ENCODE assay signal across 21 cellular contexts in the genomic region with DNA sequence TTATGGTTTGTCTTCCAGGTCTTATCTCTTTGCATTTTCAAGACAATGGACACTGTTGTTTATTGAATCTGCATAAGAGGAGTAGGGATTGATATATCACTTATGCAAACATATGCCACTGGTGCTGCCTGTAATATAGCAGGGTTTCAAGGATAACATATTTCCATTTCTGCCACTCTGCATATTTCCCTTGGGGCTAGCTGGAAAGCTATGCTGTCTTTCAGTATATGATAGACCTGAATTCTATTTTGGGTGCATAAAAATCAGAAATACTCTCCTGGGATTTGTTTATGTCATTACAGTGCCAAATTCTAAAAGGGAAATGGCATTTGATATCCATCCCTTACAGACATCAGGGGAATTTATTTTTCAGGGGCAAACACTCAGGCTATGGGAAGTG.
"Had no signal": no experiment of that assay in that cellular context is flagged by ENCODE, and none has a peak within 500 bp of the region (broad histone marks: within the 10 kb centered on the region; RNA-seq: fewer than 3 reads in every experiment).

No MANE protein-coding gene starts in this region.

- H3K4me1 Mint-ChIP-seq: T-cell had no signal

- H3K27ac Mint-ChIP-seq: T-cell; T-helper 1 cell treated with Interleukin-12 subunit alpha and Interleukin-12 subunit beta and Interleukin-4 antibody, amounts not matched to agents 30 μg/mL and 1 μg/mL, for 36 hours had no signal

- DNase-seq: IMR-90; Karpas-422; KG1; MG63; NCI-H1092 treated with DMSO at 0.1 percent for 48 hours; NCI-H1436; NCI-H187; NCI-H2029; NCI-H2081 treated with DMSO at 0.1 percent for 48 hours; NCI-H2227 treated with DMSO at 0.1 percent for 48 hours; NCI-H748 treated with DMSO at 0.1 percent for 48 hours; NK-92 treated with Interleukin-12 subunit alpha and Interleukin-12 subunit beta, amount 100 ng/mL, for 24 hours; PC-3; SHP77; SK-N-SH; SW 1271; T-cell had no signal

- H3K9me3 ChIP-seq: MG63, SK-N-SH had no signal

- H3K4me3 Mint-ChIP-seq: T-cell; T-helper 1 cell treated with Interleukin-12 subunit alpha and Interleukin-12 subunit beta and Interleukin-4 antibody, amounts not matched to agents 30 μg/mL and 1 μg/mL, for 36 hours had no signal

- H3K36me3 ChIP-seq: MG63 had no signal

- H3K4me3 ChIP-seq: MG63 had no signal

- H3K36me3 Mint-ChIP-seq: T-cell had no signal

- H3K9me3 Mint-ChIP-seq: T-helper 1 cell treated with Interleukin-12 subunit alpha and Interleukin-12 subunit beta and Interleukin-4 antibody, amounts not matched to agents 30 μg/mL and 1 μg/mL, for 36 hours had no signal

- H3K27me3 ChIP-seq: MG63 had no signal

- H3K27ac ChIP-seq: RWPE1 had no signal

- ATAC-seq: HepG2, Panc1, PC-3, T-cell had no signal
